15 cellular contexts compared by ENCODE assay signal in the genomic region with DNA sequence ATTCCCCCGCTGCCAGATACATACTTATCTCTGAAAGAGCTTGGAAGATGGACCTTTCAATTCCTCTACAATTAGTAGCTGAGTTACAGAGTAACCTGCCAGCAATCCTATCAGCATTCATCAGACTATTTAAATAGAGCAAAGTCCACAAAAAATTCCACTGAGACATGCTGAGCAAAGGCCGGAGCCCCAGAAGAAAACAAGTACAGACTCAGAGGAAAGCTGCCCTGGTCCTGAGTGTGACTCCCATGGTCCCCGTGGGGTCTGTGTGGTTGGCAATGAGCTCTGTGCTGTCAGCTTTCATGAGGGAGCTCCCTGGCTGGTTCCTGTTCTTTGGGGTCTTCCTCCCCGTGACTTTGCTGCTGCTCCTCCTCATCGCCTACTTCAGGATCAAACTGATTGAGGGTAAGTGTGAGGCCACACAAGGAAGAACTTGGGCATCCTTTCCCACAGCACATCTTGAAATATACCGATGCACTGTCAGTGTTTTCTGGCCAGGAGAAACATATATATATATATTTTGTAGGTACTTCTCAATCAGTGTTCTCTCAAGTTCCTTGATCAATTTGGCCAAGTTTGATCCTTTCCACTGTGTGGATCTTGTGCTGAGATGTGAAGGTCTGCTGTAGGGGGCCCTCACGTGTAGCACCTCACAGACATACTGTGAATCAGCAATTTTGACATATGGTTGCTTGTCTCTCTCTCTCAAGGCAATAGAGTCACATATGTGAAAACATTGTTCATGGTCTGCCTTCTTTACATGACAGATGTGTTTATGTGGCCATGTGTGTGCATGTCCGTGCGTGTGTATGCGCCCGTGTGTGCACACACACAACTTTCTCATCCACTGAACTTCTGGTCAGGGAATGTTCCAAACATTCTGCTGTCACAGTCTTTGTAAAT. TPM values are rescaled to one million over a fixed set of nuclear protein-coding genes. Genes with fewer than 3 reads are reported as not detected.
"Had no signal": no experiment of that assay in that cellular context is flagged by ENCODE, and none has a peak within 500 bp of the region (broad histone marks: within the 10 kb centered on the region; RNA-seq: fewer than 3 reads in every experiment).

TSS of gene SMLR1 (plus strand) at position 160 of the 903 bp plus-strand sequence. CDS start at position 168, 8 bp downstream.

- H3K9me3 ChIP-seq: adrenal gland, transverse colon had no signal

- H3K27ac ChIP-seq: adrenal gland, coronary artery, transverse colon had no signal

- H3K4me3 ChIP-seq: adrenal gland, coronary artery, transverse colon had no signal

- H3K27me3 ChIP-seq: adrenal gland, transverse colon had no signal

- ATAC-seq: activated CD4-positive, CD25-positive, alpha-beta regulatory T cell treated with anti-CD3 and anti-CD28 coated beads, Interleukin-2, amount 50 U/mL, for 24 hours; left cardiac atrium; natural killer cell treated with Interleukin-12 subunit alpha and Interleukin-12 subunit beta and Interleukin-15 and Interleukin-18, amount 100 ng/mL, for 72 hours; stimulated activated memory B cell treated with anti-CD40 and anti-IgM and Interleukin-4, amounts not matched to agents 10 μg/mL and 1 μg/mL and 100 μg/mL, for 72 hours had no signal

- DNase-seq: activated naive CD4-positive, alpha-beta T cell treated with anti-CD3 and anti-CD28 coated beads, Interleukin-2, amount 10 ng/mL, durations not matched to agents 7 days and 5 days; central memory CD4-positive, alpha-beta T cell; effector CD8-positive, alpha-beta T cell; hypothalamus; left cardiac atrium; transverse colon had no signal

- H3K36me3 ChIP-seq: adrenal gland, transverse colon had no signal

- H3K4me1 ChIP-seq: transverse colon had no signal

RNA-seq across cellular contexts. Expression of gene SMLR1, which starts in this region (rescaled TPM):
- total RNA-seq: activated T-helper 2 cell treated with anti-CD3 and anti-CD28 coated beads, Interferon-gamma antibody, Interleukin-2, Interleukin-4, amounts not matched to agents 10 μg/mL and 5 μg/mL and 100 μg/mL, durations not matched to agents 14 hours and 24 hours and 36 hours; left cardiac atrium; natural killer cell treated with Interleukin-12 subunit alpha and Interleukin-12 subunit beta and Interleukin-15 and Interleukin-18, amount 100 ng/mL, for 72 hours; omental fat pad; subcutaneous adipose tissue; T-helper 2 cell treated with Interferon-gamma antibody and Interleukin-4, amounts not matched to agents 100 ng/mL and 5 ng/mL, for 36 hours; transverse colon had no signal
